Comparison of ENCODE assay signal across 26 cellular contexts in the genomic region with DNA sequence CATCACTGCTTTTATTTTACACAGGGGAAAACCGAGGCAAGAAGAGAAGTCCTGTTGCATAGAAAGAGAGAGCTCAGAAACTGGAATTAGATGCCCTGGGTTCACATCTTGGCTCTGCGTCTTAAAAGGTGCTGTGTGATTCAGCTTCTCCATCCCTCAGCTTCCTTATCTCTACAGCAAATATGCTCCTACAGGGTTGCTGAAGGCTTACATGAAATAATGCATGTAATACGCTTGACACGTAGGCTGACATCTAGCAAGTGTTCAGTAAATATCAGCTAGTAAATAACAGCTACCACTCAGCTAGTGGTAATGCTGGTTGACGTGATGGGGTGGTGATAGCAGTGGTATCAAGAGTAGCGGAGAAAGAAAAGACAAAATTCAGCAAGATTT.
"Had no signal": no experiment of that assay in that cellular context is flagged by ENCODE, and none has a peak within 500 bp of the region (broad histone marks: within the 10 kb centered on the region; RNA-seq: fewer than 3 reads in every experiment).

No MANE protein-coding gene starts in this region.

- H3K27me3 ChIP-seq: breast epithelium, esophagus muscularis mucosa, neural progenitor cell, right atrium auricular region, stomach, thyroid gland, upper lobe of right lung had no signal

- ATAC-seq: activated naive CD8-positive, alpha-beta T cell treated with anti-CD3 and anti-CD28 coated beads, Interleukin-2, amount 50 U/mL, for 24 hours; left colon; naive thymus-derived CD4-positive, alpha-beta T cell; stimulated activated memory B cell treated with anti-CD40 and anti-IgM and Interleukin-4, amounts not matched to agents 10 μg/mL and 1 μg/mL and 100 μg/mL, for 72 hours; upper lobe of right lung had no signal

- H3K27ac ChIP-seq: breast epithelium, esophagus muscularis mucosa, neural progenitor cell, right atrium auricular region, stomach, thyroid gland, upper lobe of right lung had no signal

- H3K4me2 ChIP-seq: neural progenitor cell, smooth muscle cell had no signal

- H3K9me3 ChIP-seq: breast epithelium, esophagus muscularis mucosa, right atrium auricular region, stomach, thyroid gland, upper lobe of right lung had no signal

- H3K36me3 ChIP-seq: breast epithelium, esophagus muscularis mucosa, neural progenitor cell, right atrium auricular region, stomach, thyroid gland, upper lobe of right lung had no signal

- H2AFZ ChIP-seq: neural progenitor cell had no signal

- FAIRE-seq: frontal cortex, kidney had no signal

- DNase-seq: activated CD4-positive, alpha-beta memory T cell treated with anti-CD3 and anti-CD28 coated beads for 36 hours; activated CD4-positive, alpha-beta T cell treated with anti-CD3 and anti-CD28 coated beads, Interleukin-2, amount 10 ng/mL, durations not matched to agents 24 days and 14 days; activated CD4-positive, CD25-positive, alpha-beta regulatory T cell treated with anti-CD3 and anti-CD28 coated beads, Interleukin-2, amount 50 U/mL, for 72 hours; activated CD8-positive, alpha-beta memory T cell treated with anti-CD3 and anti-CD28 coated beads, Interleukin-2, amount 50 U/mL, for 4 hours; activated gamma-delta T cell treated with Interleukin-2 at 50 U/mL for 16 hours; activated naive CD8-positive, alpha-beta T cell treated with anti-CD3 and anti-CD28 coated beads, Interleukin-2, amount 50 U/mL, for 24 hours; activated T-cell treated with anti-CD3 and anti-CD28 coated beads, Interleukin-2, amount 50 U/mL, for 1 hour; central memory CD4-positive, alpha-beta T cell; endodermal cell; kidney; left colon; occipital lobe; stimulated activated CD4-positive, alpha-beta T cell treated with anti-CD3 and anti-CD28 coated beads, Interleukin-1b, Interleukin-23, amount 100 ng/mL, for 48 hours; stimulated activated CD4-positive, alpha-beta T cell treated with anti-CD3 and anti-CD28 coated beads, Interleukin-4, amount 100 ng/mL, for 4 hours; stimulated activated CD8-positive, alpha-beta memory T cell treated with anti-CD3 and anti-CD28 coated beads, Interleukin-4, amount 100 ng/mL, for 48 hours; stomach; thyroid gland; upper lobe of right lung had no signal

- H3K9ac ChIP-seq: neural progenitor cell had no signal

- H3K4me1 ChIP-seq: neural progenitor cell, right atrium auricular region had no signal

- H3K4me3 ChIP-seq: breast epithelium, esophagus muscularis mucosa, neural progenitor cell, right atrium auricular region, smooth muscle cell, stomach, thyroid gland, upper lobe of right lung had no signal
